In genomic region chr20:7624886-7625285, GRCh38 we compare ENCODE assay signal across 23 cellular contexts.
DNase-seq lines count a peak whose midpoint lies in the region; ATAC-seq, FAIRE-seq and TF ChIP-seq lines count a peak whose summit lies in the region.
"Had no signal": no experiment of that assay in that cellular context is flagged by ENCODE, and none has a peak within 500 bp of the region (broad histone marks: within the 10 kb centered on the region; RNA-seq: fewer than 3 reads in every experiment).

No MANE protein-coding gene starts in this region.

- 36% methylated on average over 5 of the region's 5 CpGs for WGBS in mammary epithelial cell (ENCODE audit: low coverage, missing lambda C conversion rate)

- DNase-seq in mammary epithelial cell (peak; percentile 39), MCF 10A (ENCODE audit: unreplicated experiment) (no peak), epithelial cell of prostate (ENCODE audit: low read depth, low spot score) (no peak), keratinocyte (ENCODE audit: low read depth, low spot score) (no peak), PC-9 (no peak)
- DNase-seq in effector CD4-positive, alpha-beta T cell = no peak
- DNase-seq: AML-193; Caco-2; Calu3; CD4-positive, alpha-beta T cell; CD8-positive, alpha-beta T cell; DMS79 treated with DMSO at 0.1 percent for 48 hours; GF-D8 had no signal

- TF ChIP-seq CTCF in mammary epithelial cell (conservative IDR thresholded peaks at IDR 0.05 in 1 of 2, IDR thresholded peaks at IDR 0.05 in 1 of 2; ENCODE audit: extremely low read depth in 1 of 2, insufficient read depth in 1 of 2, low read depth in 1 of 2, low read length in 2 of 2) (no peak), MCF 10A (IDR thresholded peaks at IDR 0.05; ENCODE audit: unreplicated experiment) (no peak), keratinocyte (optimal IDR thresholded peaks at IDR 0.05 in 1 of 3, IDR thresholded peaks at IDR 0.05 in 1 of 3, conservative IDR thresholded peaks at IDR 0.05 in 1 of 3; ENCODE audit: extremely low read depth in 1 of 3, insufficient read depth in 2 of 3, low read length in 3 of 3) (no peak), PC-9 (conservative IDR thresholded peaks at IDR 0.05) (no peak)

- H3K4me3 ChIP-seq in mammary epithelial cell (replicated peaks in 1 of 3; ENCODE audit: insufficient read depth in 1 of 3, low read depth in 2 of 3, low read length in 3 of 3) = no peak overlapping the region
- no peak overlapping the region for H3K4me3 ChIP-seq in keratinocyte (ENCODE audit: control insufficient read depth in 2 of 3, extremely low read depth in 1 of 3, insufficient read depth in 2 of 3, low read depth in 1 of 3, low read length in 3 of 3)
- no peak overlapping the region for H3K4me3 ChIP-seq in PC-9
- H3K4me3 ChIP-seq: A549; BLaER1 treated with 17β-estradiol and CSF1 and Interleukin-3, amounts not matched to agents 10 nM and 100 nM had no signal

- H3K4me2 ChIP-seq in mammary epithelial cell (ENCODE audit: insufficient read depth, low read depth, low read length) (peak overlapping the region; percentile 1), keratinocyte (ENCODE audit: control insufficient read depth, extremely low read depth, insufficient read depth, low read depth, low read length) (no peak overlapping the region), PC-9 (no peak overlapping the region)
- H3K4me2 ChIP-seq: A549; BLaER1 treated with 17β-estradiol and CSF1 and Interleukin-3, amounts not matched to agents 10 nM and 100 nM had no signal

- dilution Hi-C loops in mammary epithelial cell (cut with HindIII; ENCODE audit: low sequenced_read_pairs) = no loop called here
- dilution Hi-C loops in keratinocyte (cut with MboI; ENCODE audit: extremely low pct_ligation_motif_present, low sequenced_read_pairs) = no loop called here

- no peak overlapping the region for H3K9ac ChIP-seq in mammary epithelial cell (ENCODE audit: insufficient read depth, low read length)
- no peak overlapping the region for H3K9ac ChIP-seq in keratinocyte (ENCODE audit: control insufficient read depth, extremely low read depth, insufficient read depth, low read length)
- H3K9ac ChIP-seq: BLaER1 treated with 17β-estradiol and CSF1 and Interleukin-3, amounts not matched to agents 10 nM and 100 nM had no signal

- intact Hi-C loops in mammary epithelial cell (cut with micrococcal nuclease) (loop anchor here (5.0 kb wide), 1 partner anchor 128 kb away; no protein-coding TSS in a partner anchor), MCF 10A (cut with micrococcal nuclease) (no loop called here), PC-9 (cut with micrococcal nuclease; ENCODE audit: unreplicated experiment) (no loop called here)

- in situ Hi-C loops in mammary epithelial cell (cut with MboI; ENCODE audit: low sequenced_read_pairs in 2 of 2) = no loop called here

- H3K27ac ChIP-seq in mammary epithelial cell (ENCODE audit: insufficient read depth, low read depth, low read length) (no peak overlapping the region), epithelial cell of prostate (peak overlapping the region; percentile 1), keratinocyte (ENCODE audit: control insufficient read depth, insufficient read depth, low read length) (peak overlapping the region; percentile 50), PC-9 (no peak overlapping the region)
- H3K27ac ChIP-seq: 22Rv1; A549; BLaER1 treated with 17β-estradiol and CSF1 and Interleukin-3, amounts not matched to agents 10 nM and 100 nM; C4-2B had no signal

- POLR2A ChIA-PET in MCF 10A (lab: Yijun Ruan, JAX) = no interaction called here
- POLR2A ChIA-PET in PC-9 (lab: Charles Lee; ENCODE audit: unreplicated experiment) = no interaction called here

- no TSS peak for BruUV-seq in mammary epithelial cell (replicated peaks; lab: Mats Ljungman, UMichigan)
- BruUV-seq in MCF 10A (replicated peaks; lab: Mats Ljungman, UMichigan) = no TSS peak
- BruUV-seq in PC-9 (replicated peaks; lab: Mats Ljungman, UMichigan) = no TSS peak

- no peaks in the 10 kb centered on the region for H3K27me3 ChIP-seq in mammary epithelial cell (ENCODE audit: insufficient read depth, low read length)
- no peaks in the 10 kb centered on the region for H3K27me3 ChIP-seq in keratinocyte (ENCODE audit: control insufficient read depth, extremely low read depth, insufficient read depth, low read length)
- peaks cover 7% of the 10 kb centered on the region; the same call in 1 of the 2 replicates for H3K27me3 ChIP-seq in PC-9 (ENCODE audit: insufficient read depth, low read depth)
- H3K27me3 ChIP-seq: BLaER1 treated with 17β-estradiol and CSF1 and Interleukin-3, amounts not matched to agents 10 nM and 100 nM had no signal

- H3K27ac Mint-ChIP-seq in MCF 10A (ENCODE audit: low read depth, unreplicated experiment) = no peak overlapping the region
- H3K27ac Mint-ChIP-seq: B cell; CD4-positive, alpha-beta T cell; CD8-positive, alpha-beta T cell had no signal

- H3K4me3 Mint-ChIP-seq in MCF 10A (ENCODE audit: unreplicated experiment) = no peak overlapping the region
- H3K4me3 Mint-ChIP-seq: B cell; CD4-positive, alpha-beta T cell; CD8-positive, alpha-beta T cell had no signal

- no peaks in the 10 kb centered on the region for H4K20me1 ChIP-seq in mammary epithelial cell (ENCODE audit: insufficient read depth, low read length)
- no peaks in the 10 kb centered on the region for H4K20me1 ChIP-seq in keratinocyte (ENCODE audit: control insufficient read depth, extremely low read depth, insufficient read depth, low read length)
- no peaks in the 10 kb centered on the region for H4K20me1 ChIP-seq in PC-9 (ENCODE audit: insufficient read depth)
- H4K20me1 ChIP-seq: BLaER1 treated with 17β-estradiol and CSF1 and Interleukin-3, amounts not matched to agents 10 nM and 100 nM had no signal

- CTCF ChIA-PET in mammary epithelial cell (lab: Charles Lee; ENCODE audit: low non-redundant PET) (no interaction called here), MCF 10A (lab: Yijun Ruan, JAX) (interaction anchor here (0.6 kb wide), 1 partner anchor 336 kb away, joined by 3 read pairs; no protein-coding TSS in a partner anchor), PC-9 (lab: Charles Lee) (no interaction called here)

- no peaks in the 10 kb centered on the region for H3K9me2 ChIP-seq in PC-9 (ENCODE audit: insufficient read depth)

- no peaks in the 10 kb centered on the region for H3K79me2 ChIP-seq in mammary epithelial cell (ENCODE audit: insufficient read depth, low read length)
- no peaks in the 10 kb centered on the region for H3K79me2 ChIP-seq in keratinocyte (ENCODE audit: control insufficient read depth, insufficient read depth, low read length)
- H3K79me2 ChIP-seq in PC-9 (ENCODE audit: low read depth) = no peaks in the 10 kb centered on the region

- no peaks in the 10 kb centered on the region for H3K9me3 Mint-ChIP-seq in MCF 10A (ENCODE audit: unreplicated experiment)

- H2AFZ ChIP-seq in mammary epithelial cell (ENCODE audit: low read depth, low read length) = peak overlapping the region; percentile 51
- H2AFZ ChIP-seq in keratinocyte (ENCODE audit: control insufficient read depth, low read length) = peak overlapping the region; percentile 36
- no peak overlapping the region for H2AFZ ChIP-seq in PC-9

- no peaks in the 10 kb centered on the region for H3K9me1 ChIP-seq in keratinocyte (ENCODE audit: control insufficient read depth, extremely low read depth, insufficient read depth, low read length)

- H3K9me3 ChIP-seq in mammary epithelial cell (replicated peaks; ENCODE audit: insufficient read depth, low read length) = no peaks in the 10 kb centered on the region
- H3K9me3 ChIP-seq in keratinocyte (ENCODE audit: control insufficient read depth, low read depth, low read length) = no peaks in the 10 kb centered on the region
- no peaks in the 10 kb centered on the region for H3K9me3 ChIP-seq in PC-9 (ENCODE audit: insufficient read depth, low read depth)

- H3F3A ChIP-seq in PC-9 (ENCODE audit: insufficient read depth, low read depth) = no peaks in the 10 kb centered on the region

- H3K36me3 ChIP-seq in mammary epithelial cell (ENCODE audit: insufficient read depth, low read length) = no peaks in the 10 kb centered on the region
- no peaks in the 10 kb centered on the region for H3K36me3 ChIP-seq in keratinocyte (ENCODE audit: control insufficient read depth in 2 of 2, extremely low read depth in 1 of 2, insufficient read depth in 2 of 2, low read length in 2 of 2)
- no peaks in the 10 kb centered on the region for H3K36me3 ChIP-seq in PC-9 (ENCODE audit: low read depth)
- H3K36me3 ChIP-seq: BLaER1 treated with 17β-estradiol and CSF1 and Interleukin-3, amounts not matched to agents 10 nM and 100 nM had no signal

- H3K36me3 Mint-ChIP-seq in MCF 10A (ENCODE audit: insufficient read depth, unreplicated experiment) = no peaks in the 10 kb centered on the region
- H3K36me3 Mint-ChIP-seq: CD8-positive, alpha-beta T cell had no signal

- H3K4me1 Mint-ChIP-seq in MCF 10A (ENCODE audit: insufficient read depth, unreplicated experiment) = peaks cover 21% of the 10 kb centered on the region
- H3K4me1 Mint-ChIP-seq: B cell had no signal

- no peaks in the 10 kb centered on the region for H3K27me3 Mint-ChIP-seq in MCF 10A (ENCODE audit: insufficient read depth, unreplicated experiment)
- H3K27me3 Mint-ChIP-seq: B cell; CD4-positive, alpha-beta T cell had no signal

- no peak for ATAC-seq in activated CD4-positive, CD25-positive, alpha-beta regulatory T cell treated with anti-CD3 and anti-CD28 coated beads, Interleukin-2, amount 50 U/mL, for 24 hours
- ATAC-seq: A549; CD8-positive, alpha-beta T cell had no signal

- peak; percentile 17 for FAIRE-seq in keratinocyte (lab: Jason Lieb, UNC)
- FAIRE-seq: A549, D721Med, G401.6, GM12891, GM18507 had no signal

- H3K4me1 ChIP-seq in mammary epithelial cell (ENCODE audit: insufficient read depth, low read length) (peaks cover 30% of the 10 kb centered on the region), keratinocyte (ENCODE audit: control insufficient read depth, extremely low read depth, insufficient read depth, low read length) (peaks cover 18% of the 10 kb centered on the region), PC-9 (replicated peaks; ENCODE audit: insufficient read depth) (no peaks in the 10 kb centered on the region)
- H3K4me1 ChIP-seq: A549; BLaER1 treated with 17β-estradiol and CSF1 and Interleukin-3, amounts not matched to agents 10 nM and 100 nM; Caco-2 had no signal

Comparison
In these comparisons a context has a peak if more than half of its experiments do, and no peak if none do; other contexts are left out.
1. H3K27ac ChIP-seq: peak in epithelial cell of prostate (single experiment) and keratinocyte (single experiment); none in mammary epithelial cell (single experiment) and PC-9 (single experiment).